21 cellular contexts compared by ENCODE assay signal in the genomic region with DNA sequence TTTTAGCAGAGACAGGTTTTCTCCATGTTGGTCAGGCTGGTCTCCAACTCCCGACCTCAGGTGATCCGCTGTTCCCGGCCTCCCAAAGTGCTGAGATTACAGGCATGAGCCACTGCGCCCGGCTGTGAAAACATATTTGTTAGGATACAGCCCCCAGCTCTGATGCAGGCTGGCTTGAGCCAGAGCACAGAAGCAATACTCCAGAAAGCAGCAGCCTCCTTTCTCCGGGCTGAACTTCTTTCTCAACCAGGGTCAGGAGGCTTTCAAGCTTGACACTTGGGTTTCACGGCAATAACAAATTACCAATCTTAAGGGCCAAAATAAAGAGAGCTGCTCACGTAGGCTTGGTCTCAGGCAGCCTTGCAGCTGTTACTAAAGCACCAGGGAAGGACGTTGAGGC. TPM values are rescaled to one million over a fixed set of nuclear protein-coding genes. Genes with fewer than 3 reads are reported as not detected.
DNase-seq lines count a peak whose midpoint lies in the region; ATAC-seq and TF ChIP-seq lines count a peak whose summit lies in the region.
"Had no signal": no experiment of that assay in that cellular context is flagged by ENCODE, and none has a peak within 500 bp of the region (broad histone marks: within the 10 kb centered on the region; RNA-seq: fewer than 3 reads in every experiment).

No MANE protein-coding gene starts in this region.

- no peak overlapping the region for H4K8ac ChIP-seq in H9 (replicated peaks; ENCODE audit: insufficient read length, low read depth, low read length)
- no peak overlapping the region for H4K8ac ChIP-seq in neuronal stem cell (ENCODE audit: low read depth, low read length)

- H3K79me1 ChIP-seq in H9 (ENCODE audit: insufficient read depth, low read depth, low read length, poor library complexity, severe bottlenecking), result no peaks in the 10 kb centered on the region
- no peaks in the 10 kb centered on the region for H3K79me1 ChIP-seq in neuronal stem cell (ENCODE audit: low read depth, low read length)

- H3K36me3 ChIP-seq in mesodermal cell (ENCODE audit: control insufficient read depth, insufficient read depth, low read length) (no peaks in the 10 kb centered on the region), neuronal stem cell (replicated peaks in 1 of 2; ENCODE audit: control insufficient read depth in 2 of 2, insufficient read depth in 2 of 2, low read length in 2 of 2) (no peaks in the 10 kb centered on the region)

- H2BK15ac ChIP-seq in H9 (ENCODE audit: low read depth, low read length), result no peak overlapping the region
- H2BK15ac ChIP-seq in neuronal stem cell (ENCODE audit: low read length), result no peak overlapping the region

- no peaks in the 10 kb centered on the region for H3K36me3 Mint-ChIP-seq in H9 (ENCODE audit: insufficient read depth in 1 of 3, low read depth in 3 of 3)
- H3K36me3 Mint-ChIP-seq in natural killer cell treated with Interleukin-12 subunit alpha and Interleukin-12 subunit beta and Interleukin-15 and Interleukin-18, amount 100 ng/mL, for 72 hours, result no peaks in the 10 kb centered on the region

- H3K27ac Mint-ChIP-seq in H9, result peak overlapping the region in 1 of 3 experiments; percentile 48; a peak in 1 of 7 replicates
- H3K27ac Mint-ChIP-seq in natural killer cell treated with Interleukin-12 subunit alpha and Interleukin-12 subunit beta and Interleukin-15 and Interleukin-18, amount 100 ng/mL, for 72 hours, result no peak overlapping the region

- no peak overlapping the region for H3K56ac ChIP-seq in H9 (ENCODE audit: insufficient read length, low read depth, low read length)

- no peaks in the 10 kb centered on the region for H3K79me2 ChIP-seq in H9 (ENCODE audit: insufficient read depth, low read length)

- H3K4me2 ChIP-seq in H9 (ENCODE audit: insufficient read depth, insufficient read length, low read length), result no peak overlapping the region
- no peak overlapping the region for H3K4me2 ChIP-seq in neuronal stem cell (ENCODE audit: insufficient read depth, low read length, poor library complexity, severe bottlenecking)
- H3K4me2 ChIP-seq: KMS-11 had no signal

- H3K27me3 Mint-ChIP-seq in H9 (ENCODE audit: low read depth), result no peaks in the 10 kb centered on the region
- peaks cover 2 to 9% of the 10 kb centered on the region in 2 donors for H3K27me3 Mint-ChIP-seq in natural killer cell treated with Interleukin-12 subunit alpha and Interleukin-12 subunit beta and Interleukin-15 and Interleukin-18, amount 100 ng/mL, for 72 hours

- H3K27ac ChIP-seq in H9 (ENCODE audit: insufficient read length, low read depth, low read length) (no peak overlapping the region), mesodermal cell (ENCODE audit: low read depth, low read length, severe bottlenecking) (peak overlapping the region; percentile 16), neuronal stem cell (replicated peaks; ENCODE audit: low read length) (peak overlapping the region; percentile 70), coronary artery (no peak overlapping the region)
- H3K27ac ChIP-seq: KMS-11, RWPE1 had no signal

- no peak overlapping the region for H3K4me3 Mint-ChIP-seq in H9
- H3K4me3 Mint-ChIP-seq in natural killer cell treated with Interleukin-12 subunit alpha and Interleukin-12 subunit beta and Interleukin-15 and Interleukin-18, amount 100 ng/mL, for 72 hours, result no peak overlapping the region

- TF ChIP-seq CTCF in H9 (conservative IDR thresholded peaks at IDR 0.05), result no peak
- TF ChIP-seq CTCF in choroid plexus epithelial cell (conservative IDR thresholded peaks at IDR 0.05; ENCODE audit: low read depth, low read length), result no peak
- no peak for TF ChIP-seq CTCF in coronary artery (IDR thresholded peaks at IDR 0.05)

- no peaks in the 10 kb centered on the region for H3K23me2 ChIP-seq in H9 (ENCODE audit: insufficient read length, low read depth, low read length, poor library complexity, severe bottlenecking)

- H3K18ac ChIP-seq in H9 (ENCODE audit: insufficient read length, low read depth, low read length), result peak overlapping the region; percentile 34
- H3K18ac ChIP-seq in neuronal stem cell (ENCODE audit: low read length), result peak overlapping the region; percentile 11

- no peak for DNase-seq in H9
- peak; percentile 35 for DNase-seq in choroid plexus epithelial cell (ENCODE audit: low read depth)
- no peak for DNase-seq in neuronal stem cell (ENCODE audit: low spot score)
- no peak for DNase-seq in coronary artery (ENCODE audit: low spot score)
- DNase-seq in natural killer cell treated with Interleukin-12 subunit alpha and Interleukin-12 subunit beta and Interleukin-15 and Interleukin-18, amount 100 ng/mL, for 72 hours (ENCODE audit: low spot score), result no peak
- DNase-seq in DMS153 treated with DMSO at 0.1 percent for 48 hours (lab: John Stamatoyannopoulos, UW; ENCODE audit: unreplicated experiment), result no peak
- DNase-seq: DMS153, H7, IMR-90, MM.1S, NCI-H2029, NCI-H2227 treated with DMSO at 0.1 percent for 48 hours, NCI-H526 treated with DMSO at 0.1 percent for 48 hours, SHP77 had no signal

- H2BK12ac ChIP-seq in H9 (ENCODE audit: insufficient read length, low read depth, low read length) (no peak overlapping the region), neuronal stem cell (ENCODE audit: low read length) (no peak overlapping the region)

- no peaks in the 10 kb centered on the region for H3K4me1 ChIP-seq in H9 (ENCODE audit: insufficient read depth, low read length)
- peaks cover 3% of the 10 kb centered on the region for H3K4me1 ChIP-seq in mesodermal cell (ENCODE audit: control insufficient read depth, insufficient read depth, low read length, poor library complexity, severe bottlenecking)
- H3K4me1 ChIP-seq in neuronal stem cell (ENCODE audit: control insufficient read depth in 2 of 2, insufficient read depth in 1 of 2, low read depth in 1 of 2, low read length in 2 of 2), result peaks cover 8 to 13% of the 10 kb centered on the region in 2 donors

- no peak overlapping the region for H3K14ac ChIP-seq in H9 (ENCODE audit: insufficient read depth, low read length)
- H3K14ac ChIP-seq in neuronal stem cell (ENCODE audit: low read length), result no peak overlapping the region

- no peaks in the 10 kb centered on the region for H4K20me1 ChIP-seq in H9 (ENCODE audit: control insufficient read depth, insufficient read depth, insufficient read length)

- H2BK5ac ChIP-seq in H9 (ENCODE audit: insufficient read length, low read length) (no peak overlapping the region), neuronal stem cell (ENCODE audit: low read length) (no peak overlapping the region)

- peaks cover 12 to 19% of the 10 kb centered on the region in 2 experiments for H3K4me1 Mint-ChIP-seq in H9
- H3K4me1 Mint-ChIP-seq in natural killer cell treated with Interleukin-12 subunit alpha and Interleukin-12 subunit beta and Interleukin-15 and Interleukin-18, amount 100 ng/mL, for 72 hours (ENCODE audit: low read depth in 2 of 2), result no peaks in the 10 kb centered on the region

- no peak overlapping the region for H3T11ph ChIP-seq in H9 (ENCODE audit: low read length)

- H4K91ac ChIP-seq in H9 (ENCODE audit: insufficient read length, low read depth, low read length) (no peak overlapping the region), neuronal stem cell (ENCODE audit: low read depth, low read length, poor library complexity) (no peak overlapping the region)

- ATAC-seq in HG02973 (IDR thresholded peaks at IDR 0.05; ENCODE audit: unreplicated experiment), result no peak
- ATAC-seq in natural killer cell treated with Interleukin-12 subunit alpha and Interleukin-12 subunit beta and Interleukin-15 and Interleukin-18, amount 100 ng/mL, for 72 hours, result no peak
- ATAC-seq: Panc1 had no signal

- H2AFZ ChIP-seq in H9 (ENCODE audit: low read length), result peak overlapping the region; percentile 69
- peak overlapping the region; percentile 75 for H2AFZ ChIP-seq in neuronal stem cell (ENCODE audit: low read length)

- H2BK20ac ChIP-seq in H9 (ENCODE audit: low read depth, low read length, poor library complexity, severe bottlenecking), result no peak overlapping the region

- H3K4me3 ChIP-seq in choroid plexus epithelial cell (ENCODE audit: low read depth, low read length) (no peak overlapping the region), mesodermal cell (ENCODE audit: extremely low read depth, insufficient read depth, low read length, poor library complexity, severe bottlenecking) (no peak overlapping the region), neuronal stem cell (ENCODE audit: low read length in 2 of 2) (no peak overlapping the region), coronary artery (no peak overlapping the region)

- WGBS in H9 (ENCODE audit: extremely low coverage, insufficient read length, low lambda C conversion rate), result no CpG with 5 or more reads among the region's 9 CpGs
- 76 to 80% methylated on average over 9 of the region's 9 CpGs for WGBS in mesodermal cell (ENCODE audit: insufficient coverage in 2 of 2), 2 experiments
- WGBS in neuronal stem cell (ENCODE audit: extremely low coverage in 2 of 2, insufficient read length in 2 of 2, insufficient replicate concordance in 1 of 2), 2 donors, result no CpG with 5 or more reads among the region's 9 CpGs

- H4K5ac ChIP-seq in H9 (ENCODE audit: insufficient read length, low read depth, low read length), result no peak overlapping the region

- no peak overlapping the region for H2AK5ac ChIP-seq in H9 (ENCODE audit: insufficient read length, low read length)
- no peak overlapping the region for H2AK5ac ChIP-seq in neuronal stem cell (ENCODE audit: low read depth, low read length)

- H3K9me3 ChIP-seq in H9 (ENCODE audit: control insufficient read depth, low read depth, low read length) (no peaks in the 10 kb centered on the region), mesodermal cell (ENCODE audit: control insufficient read depth, low read length) (no peaks in the 10 kb centered on the region), neuronal stem cell (replicated peaks in 1 of 2; ENCODE audit: control insufficient read depth in 2 of 2, insufficient read depth in 1 of 2, low read depth in 1 of 2, low read length in 2 of 2) (no peaks in the 10 kb centered on the region)

- H2BK120ac ChIP-seq in H9 (ENCODE audit: low read depth, low read length, poor library complexity, severe bottlenecking) (no peak overlapping the region), neuronal stem cell (ENCODE audit: low read depth, low read length) (no peak overlapping the region)

- H3K4ac ChIP-seq in H9 (ENCODE audit: low read depth, low read length), result no peak overlapping the region
- no peak overlapping the region for H3K4ac ChIP-seq in neuronal stem cell (ENCODE audit: low read length)

- H3K27me3 ChIP-seq in H9 (ENCODE audit: insufficient read depth, low read length), result no peaks in the 10 kb centered on the region
- no peaks in the 10 kb centered on the region for H3K27me3 ChIP-seq in neuronal stem cell (ENCODE audit: control insufficient read depth in 3 of 3, insufficient read depth in 3 of 3, low read depth in 1 of 3, low read length in 3 of 3)

- no peak overlapping the region for H3K23ac ChIP-seq in H9 (ENCODE audit: insufficient read length, low read depth, low read length)
- H3K23ac ChIP-seq in neuronal stem cell (ENCODE audit: low read depth, low read length, poor library complexity), result no peak overlapping the region

- H3K9ac ChIP-seq in H9 (ENCODE audit: extremely low read depth, insufficient read length, low read length) (no peak overlapping the region), neuronal stem cell (ENCODE audit: low read depth, low read length, poor library complexity) (no peak overlapping the region)
- H3K9ac ChIP-seq: KMS-11 had no signal

- no peaks in the 10 kb centered on the region; a peak in 2 of 5 replicates for H3K9me3 Mint-ChIP-seq in H9
- H3K9me3 Mint-ChIP-seq in natural killer cell treated with Interleukin-12 subunit alpha and Interleukin-12 subunit beta and Interleukin-15 and Interleukin-18, amount 100 ng/mL, for 72 hours, result no peaks in the 10 kb centered on the region

RNA-seq across cellular contexts. Expression of gene CECR2, which starts 10.9 kb away (rescaled TPM):
- total RNA-seq in H9 (2021), result 145 and 154 TPM in 2 replicates
- 21.9 TPM for polyA plus RNA-seq in mesodermal cell (2013, experiment 1 of 2)
- polyA plus RNA-seq in mesodermal cell (2013, experiment 2 of 2), result 17.0 TPM
- 33.0 TPM for polyA plus RNA-seq in neuronal stem cell (2013, experiment 1 of 2)
- 34.5 TPM for polyA plus RNA-seq in neuronal stem cell (2013, experiment 2 of 2)
- not detected for total RNA-seq in natural killer cell treated with Interleukin-12 subunit alpha and Interleukin-12 subunit beta and Interleukin-15 and Interleukin-18, amount 100 ng/mL, for 72 hours
- total RNA-seq: A172, IMR-90 had no signal
- polyA plus RNA-seq: BJ had no signal

Comparison
In these comparisons a context has a peak if more than half of its experiments do, and no peak if none do; other contexts are left out.
1. H3K27ac ChIP-seq: peak in mesodermal cell (single experiment) and neuronal stem cell (single experiment); none in H9 (single experiment) and coronary artery (0 of 2).
2. RNA of gene CECR2, which starts 10.9 kb away (total RNA-seq): 145 to 154 TPM in H9; not detected in natural killer cell treated with Interleukin-12 subunit alpha and Interleukin-12 subunit beta and Interleukin-15 and Interleukin-18, amount 100 ng/mL, for 72 hours; every median in the first group is over 100 times any median in the second.